In the genomic region with DNA sequence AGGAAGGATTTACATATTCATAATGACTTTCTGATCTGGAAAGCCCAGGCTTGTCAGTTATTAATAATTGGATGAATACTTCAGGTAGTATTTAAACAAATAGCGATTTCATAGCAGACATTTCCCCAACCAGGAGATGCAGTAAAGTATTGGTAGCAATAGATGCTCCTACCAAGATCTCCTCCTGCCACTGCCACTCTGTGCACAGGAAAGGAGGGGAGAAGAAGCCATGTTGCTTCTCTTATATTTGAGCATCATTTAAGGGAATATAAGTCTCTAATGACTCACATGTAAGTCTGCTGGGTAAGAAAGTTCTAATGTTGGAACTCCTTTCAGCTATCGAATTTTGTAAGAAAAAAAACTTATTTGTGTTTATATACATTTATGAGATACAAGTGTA, we compare ENCODE assay signal across 9 cellular contexts. TPM values are rescaled to one million over a fixed set of nuclear protein-coding genes. Genes with fewer than 3 reads are reported as not detected.
A peak's percentile ranks its signal among the peaks of the same experiment; 100 is the strongest.
DNase-seq lines count a peak whose midpoint lies in the region; ATAC-seq, FAIRE-seq and TF ChIP-seq lines count a peak whose summit lies in the region.
"Had no signal": no experiment of that assay in that cellular context is flagged by ENCODE, and none has a peak within 500 bp of the region (broad histone marks: within the 10 kb centered on the region; RNA-seq: fewer than 3 reads in every experiment).

No MANE protein-coding gene starts in this region.

- H3K4me1 Mint-ChIP-seq in astrocyte (ENCODE audit: low read depth, unreplicated experiment) (peaks cover 17% of the 10 kb centered on the region), mesothelial cell of epicardium (peaks cover 60% of the 10 kb centered on the region)

- intact Hi-C loops in left ventricle myocardium superior (cut with micrococcal nuclease): no loop called here
- intact Hi-C loops in vagina (cut with DNase I): no loop called here

- H3K9me3 ChIP-seq in right atrium auricular region (no peaks in the 10 kb centered on the region), astrocyte (ENCODE audit: insufficient read depth, low read depth, low read length) (no peaks in the 10 kb centered on the region), vagina (no peaks in the 10 kb centered on the region)

- H3K4me3 ChIP-seq in right atrium auricular region (peak overlapping the region; percentile 46 to 54), astrocyte (ENCODE audit: insufficient read depth, low read depth, low read length) (peak overlapping the region; percentile 79), vagina (peak overlapping the region; percentile 41 to 58)

- peak overlapping the region; percentile 85 for H3K4me2 ChIP-seq in astrocyte (ENCODE audit: low read length)

- H3K36me3 ChIP-seq in right atrium auricular region (no peaks in the 10 kb centered on the region), astrocyte (ENCODE audit: insufficient read depth, low read length) (no peaks in the 10 kb centered on the region), vagina (no peaks in the 10 kb centered on the region)

- DNase-seq in right atrium auricular region (ENCODE audit: low spot score): no peak
- DNase-seq in left ventricle myocardium superior: no peak
- no peak for DNase-seq in astrocyte (ENCODE audit: low read depth)
- DNase-seq in mesothelial cell of epicardium (ENCODE audit: low spot score in 2 of 2, unreplicated experiment in 2 of 2): no peak
- no peak for DNase-seq in vagina (ENCODE audit: extremely low spot score in 2 of 2)
- no peak for DNase-seq in omental fat pad (ENCODE audit: low spot score)
- no peak for DNase-seq in NCI-H2107 treated with DMSO at 0.1 percent for 48 hours (lab: John Stamatoyannopoulos, UW; ENCODE audit: unreplicated experiment)
- DNase-seq in NOMO-1 (lab: John Stamatoyannopoulos, UW; ENCODE audit: unreplicated experiment in 2 of 2): no peak
- DNase-seq: SHP77 treated with DMSO at 0.1 percent for 48 hours had no signal

- peaks cover 43% of the 10 kb centered on the region for H3K79me2 ChIP-seq in astrocyte (ENCODE audit: insufficient read depth, low read length)

- H4K20me1 ChIP-seq in astrocyte (ENCODE audit: insufficient read depth, low read length): no peaks in the 10 kb centered on the region

- ATAC-seq in left ventricle myocardium superior (no peak), omental fat pad (ENCODE audit: low FRiP score) (no peak)

- no peaks in the 10 kb centered on the region for H3K27me3 ChIP-seq in right atrium auricular region
- H3K27me3 ChIP-seq in astrocyte (ENCODE audit: insufficient read depth, low read length): no peaks in the 10 kb centered on the region
- no peaks in the 10 kb centered on the region for H3K27me3 ChIP-seq in vagina

- H3K27ac Mint-ChIP-seq in astrocyte (ENCODE audit: unreplicated experiment) (peak overlapping the region; percentile 96), mesothelial cell of epicardium (peak overlapping the region; percentile 96)

- H2AFZ ChIP-seq in astrocyte (ENCODE audit: low read depth, low read length): peak overlapping the region; percentile 6

- H3K9me3 Mint-ChIP-seq in astrocyte (ENCODE audit: unreplicated experiment) (no peaks in the 10 kb centered on the region), mesothelial cell of epicardium (no peaks in the 10 kb centered on the region)

- no peak for FAIRE-seq in astrocyte (lab: Jason Lieb, UNC)

- no peaks in the 10 kb centered on the region for H3K27me3 Mint-ChIP-seq in astrocyte (ENCODE audit: low read depth, unreplicated experiment)
- H3K27me3 Mint-ChIP-seq in mesothelial cell of epicardium (ENCODE audit: low read depth): no peaks in the 10 kb centered on the region

- H3K9ac ChIP-seq in astrocyte (ENCODE audit: low read length): peak overlapping the region; percentile 91

- peak overlapping the region; percentile 94 for H3K4me3 Mint-ChIP-seq in astrocyte (ENCODE audit: unreplicated experiment)
- H3K4me3 Mint-ChIP-seq in mesothelial cell of epicardium: peak overlapping the region; percentile 80

- H3K36me3 Mint-ChIP-seq in astrocyte (ENCODE audit: low read depth, unreplicated experiment) (peaks cover 4% of the 10 kb centered on the region), mesothelial cell of epicardium (peaks cover 12% of the 10 kb centered on the region)

- TF ChIP-seq CTCF in right atrium auricular region (IDR thresholded peaks at IDR 0.05) (no peak), astrocyte (IDR thresholded peaks at IDR 0.05; ENCODE audit: insufficient read depth, low read depth, low read length) (no peak), mesothelial cell of epicardium (IDR thresholded peaks at IDR 0.05; ENCODE audit: unreplicated experiment) (no peak), vagina (IDR thresholded peaks at IDR 0.05) (no peak), omental fat pad (IDR thresholded peaks at IDR 0.05) (no peak)

- TF ChIP-seq POLR2A in vagina (IDR thresholded peaks at IDR 0.05): no peak

- H3K4me1 ChIP-seq in right atrium auricular region (peaks cover 0 to 34% of the 10 kb centered on the region in 2 donors), astrocyte (ENCODE audit: insufficient read depth, low read length) (peaks cover 16% of the 10 kb centered on the region), vagina (peaks cover 56% of the 10 kb centered on the region)

- H3K27ac ChIP-seq in right atrium auricular region (peak overlapping the region; percentile 85), astrocyte (ENCODE audit: low read depth, low read length) (peak overlapping the region; percentile 91), vagina (peak overlapping the region; percentile 85)

RNA-seq across cellular contexts. Expression of gene IFI16, which starts 0.4 kb away (rescaled TPM):
- total RNA-seq in right atrium auricular region (10 to 100 TPM; 31.1 to 41.2 TPM), left ventricle myocardium superior (24.2 TPM), astrocyte (109 and 125 TPM in 2 replicates), mesothelial cell of epicardium (83.8 to 87.3 TPM (median 83.9 TPM) in 3 replicates), vagina (101 TPM), omental fat pad (100 to 1,000 TPM in 3 of 4 donors, 10 to 100 TPM in 1; 94.5 to 304 (median 131) TPM)
